18 cellular contexts compared by ENCODE assay signal in genomic region chr17:3818786-3819185, GRCh38. TPM values are rescaled to one million over a fixed set of nuclear protein-coding genes. Genes with fewer than 3 reads are reported as not detected.
A peak's percentile ranks its signal among the peaks of the same experiment; 100 is the strongest.
DNase-seq lines count a peak whose midpoint lies in the region; ATAC-seq and TF ChIP-seq lines count a peak whose summit lies in the region.
"Had no signal": no experiment of that assay in that cellular context is flagged by ENCODE, and none has a peak within 500 bp of the region (broad histone marks: within the 10 kb centered on the region; RNA-seq: fewer than 3 reads in every experiment).

No MANE protein-coding gene starts in this region.

- H3K36me3 ChIP-seq in DOHH2 (ENCODE audit: control insufficient read depth, low read length) (peaks cover 87% of the 10 kb centered on the region), PC-3 (ENCODE audit: low read depth, low read length) (peaks cover 26% of the 10 kb centered on the region), stomach (peaks cover 81 to 100% (median 100%) of the 10 kb centered on the region in 4 donors)

- H3K9me2 ChIP-seq in DOHH2 (replicated peaks; ENCODE audit: control insufficient read depth, low read length) (no peaks in the 10 kb centered on the region), PC-3 (replicated peaks; ENCODE audit: low read length) (no peaks in the 10 kb centered on the region)

- H3F3A ChIP-seq in DOHH2 (ENCODE audit: control insufficient read depth, insufficient read depth) (peaks cover 16% of the 10 kb centered on the region), PC-3 (ENCODE audit: low read length, unreplicated experiment) (no peaks in the 10 kb centered on the region)

- no peaks in the 10 kb centered on the region for H3K27me3 ChIP-seq in DOHH2 (ENCODE audit: control insufficient read depth, low read length)
- no peaks in the 10 kb centered on the region for H3K27me3 ChIP-seq in PC-3 (ENCODE audit: low read length)
- H3K27me3 ChIP-seq in stomach = no peaks in the 10 kb centered on the region
- H3K27me3 ChIP-seq: ascending aorta, SJCRH30, vagina had no signal

- no peak for TF ChIP-seq EP300 in stomach (IDR thresholded peaks at IDR 0.05)

- no peaks in the 10 kb centered on the region for H4K20me1 ChIP-seq in DOHH2 (ENCODE audit: control insufficient read depth, insufficient read depth, low read depth, low read length)
- H4K20me1 ChIP-seq in PC-3 (ENCODE audit: low read length) = no peaks in the 10 kb centered on the region

- H3K4me1 ChIP-seq in DOHH2 (ENCODE audit: control insufficient read depth, low read length) (peaks cover 53% of the 10 kb centered on the region), PC-3 (ENCODE audit: insufficient read depth, low read length) (0 out of 2 replicates have a peak, but pooled peaks cover 8% of the 10 kb centered on the region), stomach (no peaks in the 10 kb centered on the region)
- H3K4me1 ChIP-seq: ascending aorta, SJCRH30, vagina had no signal

- POLR2A ChIA-PET in PC-3 (lab: Charles Lee; ENCODE audit: unreplicated experiment) = no interaction called here

- H3K79me2 ChIP-seq in DOHH2 (ENCODE audit: control insufficient read depth, low read length) (peaks cover 10% of the 10 kb centered on the region), PC-3 (ENCODE audit: low read length) (no peaks in the 10 kb centered on the region)

- H3K4me3 ChIP-seq in DOHH2 (ENCODE audit: low read length) = peak overlapping the region; percentile 47
- H3K4me3 ChIP-seq in PC-3 (ENCODE audit: low read length) = no peak overlapping the region
- H3K4me3 ChIP-seq in fibroblast of villous mesenchyme (ENCODE audit: low read depth, low read length) = no peak overlapping the region
- no peak overlapping the region for H3K4me3 ChIP-seq in stomach
- H3K4me3 ChIP-seq: ascending aorta, GM12878, SJCRH30, vagina had no signal

- no peak overlapping the region for H2AFZ ChIP-seq in PC-3 (ENCODE audit: low read length)

- H3K27ac Mint-ChIP-seq in nephron progenitor cell = peak overlapping the region; percentile 97
- H3K27ac Mint-ChIP-seq: activated CD8-positive, alpha-beta T cell treated with anti-CD3 and anti-CD28 coated beads for 36 hours; mesothelial cell of epicardium had no signal

- no peaks in the 10 kb centered on the region for H3K9me3 Mint-ChIP-seq in nephron progenitor cell
- H3K9me3 Mint-ChIP-seq: activated CD8-positive, alpha-beta T cell treated with anti-CD3 and anti-CD28 coated beads for 36 hours; mesothelial cell of epicardium had no signal

- no peaks in the 10 kb centered on the region for H3K27me3 Mint-ChIP-seq in nephron progenitor cell (ENCODE audit: low read depth, poor library complexity)
- H3K27me3 Mint-ChIP-seq: activated CD8-positive, alpha-beta T cell treated with anti-CD3 and anti-CD28 coated beads for 36 hours had no signal

- ATAC-seq in PC-3 (peak; percentile 92), GM19351 (IDR thresholded peaks at IDR 0.05; ENCODE audit: unreplicated experiment) (no peak), HG02870 (IDR thresholded peaks at IDR 0.05; ENCODE audit: unreplicated experiment) (no peak)
- ATAC-seq: activated CD8-positive, alpha-beta T cell treated with anti-CD3 and anti-CD28 coated beads for 36 hours; GM12878; HCT116 had no signal

- BruUV-seq in PC-3 (replicated peaks; lab: Mats Ljungman, UMichigan) = no TSS peak

- H3K4me2 ChIP-seq in DOHH2 (ENCODE audit: low read length) = peak overlapping the region; percentile 71
- no peak overlapping the region for H3K4me2 ChIP-seq in PC-3 (ENCODE audit: low read length)

- TF ChIP-seq CTCF in DOHH2 (IDR thresholded peaks at IDR 0.05; ENCODE audit: low read depth, low read length, poor library complexity, severe bottlenecking) = no peak
- TF ChIP-seq CTCF in PC-3 (conservative IDR thresholded peaks at IDR 0.05; ENCODE audit: low read depth, low read length) = no peak
- TF ChIP-seq CTCF in fibroblast of villous mesenchyme (IDR thresholded peaks at IDR 0.05; ENCODE audit: insufficient read depth, low read depth, low read length) = no peak
- no peak for TF ChIP-seq CTCF in nephron progenitor cell (IDR thresholded peaks at IDR 0.05)
- TF ChIP-seq CTCF in stomach (IDR thresholded peaks at IDR 0.05) = no peak

- H3K9ac ChIP-seq in PC-3 (ENCODE audit: low read length) = no peak overlapping the region

- H3K27ac ChIP-seq in DOHH2 (ENCODE audit: low read depth, low read length) = peak overlapping the region; percentile 81
- peak overlapping the region; percentile 46 for H3K27ac ChIP-seq in PC-3 (ENCODE audit: low read length)
- peak overlapping the region in 2 of 5 donors; percentile 13 to 53 for H3K27ac ChIP-seq in stomach
- H3K27ac ChIP-seq: ascending aorta, C4-2B, SJCRH30, vagina had no signal

- H3K4me1 Mint-ChIP-seq in nephron progenitor cell = peaks cover 14% of the 10 kb centered on the region

- intact Hi-C loops in PC-3 (cut with micrococcal nuclease) (loop anchor here (1.0 kb wide), 1 partner anchor 27 kb away; no protein-coding TSS in a partner anchor), stomach (cut with DNase I; ENCODE audit: low total_unique reads) (no loop called here)

- DNase-seq in PC-3 (peak; percentile 30), fibroblast of villous mesenchyme (ENCODE audit: low read depth) (peak; percentile 18), nephron progenitor cell (no peak), stomach (no peak)
- DNase-seq: activated CD8-positive, alpha-beta T cell treated with anti-CD3 and anti-CD28 coated beads for 36 hours; EL; NCI-H1417 treated with DMSO at 0.1 percent for 48 hours; NCI-H2227 treated with DMSO at 0.1 percent for 48 hours; SJCRH30 had no signal

- no peaks in the 10 kb centered on the region for H3K9me3 ChIP-seq in DOHH2 (ENCODE audit: control insufficient read depth, insufficient read depth, low read length)
- no peaks in the 10 kb centered on the region for H3K9me3 ChIP-seq in PC-3 (ENCODE audit: low read length)
- no peaks in the 10 kb centered on the region for H3K9me3 ChIP-seq in stomach
- H3K9me3 ChIP-seq: ascending aorta, SJCRH30, vagina had no signal

- no peak overlapping the region for H3K4me3 Mint-ChIP-seq in nephron progenitor cell
- H3K4me3 Mint-ChIP-seq: activated CD8-positive, alpha-beta T cell treated with anti-CD3 and anti-CD28 coated beads for 36 hours; mesothelial cell of epicardium had no signal

- H3K36me3 Mint-ChIP-seq in nephron progenitor cell (ENCODE audit: low read depth) = peaks cover 74% of the 10 kb centered on the region

- TF ChIP-seq POLR2A in stomach (IDR thresholded peaks at IDR 0.05) = no peak

- WGBS in stomach, 5 donors = 63 to 80% (median 72%) methylated on average over 6 of the region's 6 CpGs

- CTCF ChIA-PET in PC-3 (lab: Charles Lee) = no interaction called here

RNA-seq across cellular contexts. Expression of gene ITGAE, which starts 17.8 kb away (rescaled TPM):
- 29.7 and 42.0 TPM in 2 replicates for total RNA-seq in PC-3 (2014; rRNA removed)
- 20.6 and 37.1 TPM in 2 replicates for total RNA-seq in fibroblast of villous mesenchyme
- total RNA-seq in stomach = 10 to 100 TPM in 3 of 5 donors, 1 to 10 TPM in 2; 4.5 to 39.4 (median 13.6) TPM
- polyA plus RNA-seq in stomach = 10 to 100 TPM; 36.9 to 66.8 (median 55.9) TPM

RNA-seq across cellular contexts. Expression of gene NCBP3, which starts 27.3 kb away (rescaled TPM):
- total RNA-seq in PC-3 (2014; rRNA removed) (17.3 and 21.0 TPM in 2 replicates), fibroblast of villous mesenchyme (17.7 and 26.3 TPM in 2 replicates), stomach (10 to 100 TPM in 4 of 5 donors, 1 to 10 TPM in 1; 7.6 to 40.6 (median 28.1) TPM)
- 10 to 100 TPM in 2 of 3 donors, 1 to 10 TPM in 1; 8.6 to 31.0 (median 19.1) TPM for polyA plus RNA-seq in stomach

Comparison
In these comparisons a context has a peak if more than half of its experiments do, and no peak if none do; other contexts are left out.
1. DNase-seq: peak in PC-3 (single experiment) and fibroblast of villous mesenchyme (single experiment); none in nephron progenitor cell (single experiment) and stomach (single experiment).